ENCODE assay signal across 31 cellular contexts in genomic region chrX:82031250-82031649, GRCh38.
"Had no signal": no experiment of that assay in that cellular context is flagged by ENCODE, and none has a peak within 500 bp of the region (broad histone marks: within the 10 kb centered on the region; RNA-seq: fewer than 3 reads in every experiment).

No MANE protein-coding gene starts in this region.

- DNase-seq: activated CD4-positive, alpha-beta memory T cell treated with anti-CD3 and anti-CD28 coated beads, Interleukin-2, amount 10 ng/mL, durations not matched to agents 7 days and 5 days; activated CD4-positive, alpha-beta T cell treated with anti-CD3 and anti-CD28 coated beads for 1 hour; activated CD4-positive, alpha-beta T cell treated with anti-CD3 and anti-CD28 coated beads for 36 hours; activated CD4-positive, alpha-beta T cell treated with anti-CD3 and anti-CD28 coated beads for 48 hours; activated CD4-positive, alpha-beta T cell treated with anti-CD3 and anti-CD28 coated beads, Interleukin-2, amount 10 ng/mL, durations not matched to agents 7 days and 5 days; activated CD4-positive, alpha-beta T cell treated with anti-CD3 and anti-CD28 coated beads, Interleukin-2, amount 50 U/mL, for 48 hours; activated CD4-positive, CD25-positive, alpha-beta regulatory T cell; activated CD8-positive, alpha-beta memory T cell treated with anti-CD3 and anti-CD28 coated beads for 24 hours; activated CD8-positive, alpha-beta memory T cell treated with anti-CD3 and anti-CD28 coated beads, Interleukin-2, amount 10 ng/mL, durations not matched to agents 7 days and 5 days; activated CD8-positive, alpha-beta memory T cell treated with anti-CD3 and anti-CD28 coated beads, Interleukin-2, amount 50 U/mL, for 48 hours; activated CD8-positive, alpha-beta T cell treated with anti-CD3 and anti-CD28 coated beads, Interleukin-2, amount 10 ng/mL, durations not matched to agents 7 days and 5 days; activated effector memory CD4-positive, alpha-beta T cell treated with Interleukin-2 at 50 U/mL for 16 hours; activated gamma-delta T cell; activated naive CD4-positive, alpha-beta T cell treated with anti-CD3 and anti-CD28 coated beads, Interleukin-2, amount 10 ng/mL, durations not matched to agents 7 days and 5 days; activated naive CD4-positive, alpha-beta T cell treated with Interleukin-2 at 50 U/mL for 16 hours; activated naive CD8-positive, alpha-beta T cell treated with anti-CD3 and anti-CD28 coated beads, Interleukin-2, amount 10 ng/mL, durations not matched to agents 7 days and 5 days; activated naive CD8-positive, alpha-beta T cell treated with anti-CD3 and anti-CD28 coated beads, Interleukin-2, amount 50 U/mL, for 24 hours; activated T-cell treated with anti-CD3 and anti-CD28 coated beads, Interleukin-2, amount 50 U/mL, for 24 hours; activated T-cell treated with anti-CD3 and anti-CD28 coated beads, Interleukin-2, amount 50 U/mL, for 48 hours; amygdala; anterior cingulate cortex; caudate nucleus; cerebellar nuclear complex; T-helper 2 cell; T-helper 9 cell had no signal

- H3K27me3 ChIP-seq: ascending aorta, cardiac muscle cell had no signal

- H3K27ac ChIP-seq: ascending aorta, cardiac muscle cell, VCaP had no signal

- H3K9me3 ChIP-seq: ascending aorta had no signal

- H3K36me3 ChIP-seq: ascending aorta, cardiac muscle cell had no signal

- H3K4me1 ChIP-seq: ascending aorta had no signal

- H3K4me3 ChIP-seq: ascending aorta, cardiac muscle cell had no signal

- ATAC-seq: activated CD4-positive, alpha-beta T cell treated with anti-CD3 and anti-CD28 coated beads for 36 hours; activated CD4-positive, CD25-positive, alpha-beta regulatory T cell treated with anti-CD3 and anti-CD28 coated beads, Interleukin-2, amount 50 U/mL, for 24 hours; activated CD8-positive, alpha-beta memory T cell treated with anti-CD3 and anti-CD28 coated beads, Interleukin-2, amount 10 ng/mL, durations not matched to agents 7 days and 5 days; activated CD8-positive, alpha-beta T cell treated with anti-CD3 and anti-CD28 coated beads, Interleukin-2, amount 10 ng/mL, durations not matched to agents 7 days and 5 days; activated naive CD8-positive, alpha-beta T cell treated with anti-CD3 and anti-CD28 coated beads, Interleukin-2, amount 50 U/mL, for 24 hours had no signal

- FAIRE-seq: bronchial epithelial cell, TTC549 had no signal
